Comparison of ENCODE assay signal across 19 cellular contexts in the genomic region with DNA sequence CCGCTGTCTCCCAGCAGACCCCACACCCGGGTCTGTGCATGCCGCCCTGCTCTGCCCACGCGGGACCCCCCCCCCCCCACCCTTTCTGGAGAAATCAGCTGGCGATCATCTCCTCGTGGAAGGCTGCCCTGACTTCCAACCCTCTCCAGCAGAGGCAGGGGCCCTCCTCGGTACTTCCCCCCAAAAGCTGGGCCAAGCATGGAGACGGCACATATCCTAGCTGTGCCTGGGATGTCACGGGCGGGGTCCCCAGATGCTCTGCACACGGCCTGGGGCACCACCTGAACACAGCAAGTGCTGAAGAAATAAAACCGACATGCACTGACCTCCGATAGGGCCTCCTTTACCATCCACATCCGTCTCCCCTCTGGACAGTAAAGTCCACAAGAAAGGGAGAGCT.
A peak's percentile ranks its signal among the peaks of the same experiment; 100 is the strongest.
DNase-seq lines count a peak whose midpoint lies in the region; ATAC-seq, FAIRE-seq and TF ChIP-seq lines count a peak whose summit lies in the region.
"Had no signal": no experiment of that assay in that cellular context is flagged by ENCODE, and none has a peak within 500 bp of the region (broad histone marks: within the 10 kb centered on the region; RNA-seq: fewer than 3 reads in every experiment).

No MANE protein-coding gene starts in this region.

- no peaks in the 10 kb centered on the region for H3F3A ChIP-seq in OCI-LY1 (ENCODE audit: insufficient read depth, low read length)

- no peaks in the 10 kb centered on the region for H3K9me3 ChIP-seq in OCI-LY1 (ENCODE audit: low read length)
- H3K9me3 ChIP-seq in ascending aorta = no peaks in the 10 kb centered on the region
- no peaks in the 10 kb centered on the region for H3K9me3 ChIP-seq in gastrocnemius medialis
- H3K9me3 ChIP-seq: Caco-2 had no signal

- H3K4me1 Mint-ChIP-seq in T-helper 2 cell treated with Interferon-gamma antibody and Interleukin-4, amounts not matched to agents 5 μg/mL and 100 μg/mL, for 36 hours (ENCODE audit: low read depth) = no peaks in the 10 kb centered on the region
- H3K4me1 Mint-ChIP-seq: B cell; CD4-positive, CD25-positive, alpha-beta regulatory T cell had no signal

- H3K4me1 ChIP-seq in OCI-LY1 (ENCODE audit: insufficient read depth, low read length, severe bottlenecking) (peaks cover 78% of the 10 kb centered on the region), ascending aorta (peaks cover 0 to 17% of the 10 kb centered on the region in 2 donors), gastrocnemius medialis (peaks cover 8 to 28% of the 10 kb centered on the region in 2 donors)
- H3K4me1 ChIP-seq: Caco-2 had no signal

- H3K9me2 ChIP-seq in OCI-LY1 (ENCODE audit: low read depth, low read length) = no peaks in the 10 kb centered on the region

- peaks cover 50% of the 10 kb centered on the region for H3K36me3 ChIP-seq in OCI-LY1 (ENCODE audit: insufficient read depth, low read length)
- H3K36me3 ChIP-seq in ascending aorta = no peaks in the 10 kb centered on the region
- no peaks in the 10 kb centered on the region for H3K36me3 ChIP-seq in gastrocnemius medialis

- in situ Hi-C loops in gastrocnemius medialis (cut with MboI; ENCODE audit: low sequenced_read_pairs in 4 of 4) = loop anchor here in 1 of 4 donors (25.0 kb wide), 1 partner anchor 194 kb away; no protein-coding TSS in a partner anchor

- no peaks in the 10 kb centered on the region for H3K9me3 Mint-ChIP-seq in T-helper 2 cell treated with Interferon-gamma antibody and Interleukin-4, amounts not matched to agents 5 μg/mL and 100 μg/mL, for 36 hours
- H3K9me3 Mint-ChIP-seq: CD4-positive, CD25-positive, alpha-beta regulatory T cell had no signal

- no peaks in the 10 kb centered on the region for H3K36me3 Mint-ChIP-seq in T-helper 2 cell treated with Interferon-gamma antibody and Interleukin-4, amounts not matched to agents 5 μg/mL and 100 μg/mL, for 36 hours (ENCODE audit: low read depth)
- H3K36me3 Mint-ChIP-seq: CD4-positive, CD25-positive, alpha-beta regulatory T cell had no signal

- no peak for TF ChIP-seq POLR2A in gastrocnemius medialis (IDR thresholded peaks at IDR 0.05)

- H3K27me3 Mint-ChIP-seq in T-helper 2 cell treated with Interferon-gamma antibody and Interleukin-4, amounts not matched to agents 5 μg/mL and 100 μg/mL, for 36 hours (ENCODE audit: low read depth) = peaks cover 8% of the 10 kb centered on the region

- no peaks in the 10 kb centered on the region for H3K27me3 ChIP-seq in OCI-LY1 (ENCODE audit: insufficient read depth, low read length)
- H3K27me3 ChIP-seq in ascending aorta = no peaks in the 10 kb centered on the region
- H3K27me3 ChIP-seq in gastrocnemius medialis = no peaks in the 10 kb centered on the region

- no peak overlapping the region for H3K4me3 Mint-ChIP-seq in T-helper 2 cell treated with Interferon-gamma antibody and Interleukin-4, amounts not matched to agents 5 μg/mL and 100 μg/mL, for 36 hours
- H3K4me3 Mint-ChIP-seq: B cell; CD4-positive, CD25-positive, alpha-beta regulatory T cell had no signal

- DNase-seq in ascending aorta (ENCODE audit: low spot score in 2 of 2) (peak in 1 of 2 donors; percentile 43), left lobe of liver (ENCODE audit: low spot score) (peak; percentile 45), gastrocnemius medialis (no peak), NOMO-1 treated with DMSO at 0.1 percent for 48 hours (lab: John Stamatoyannopoulos, UW; ENCODE audit: unreplicated experiment) (no peak), GM19239 (ENCODE audit: insufficient read length, low spot score) (no peak)
- no peak for DNase-seq in T-helper 2 cell treated with Interferon-gamma antibody and Interleukin-4, amounts not matched to agents 5 μg/mL and 100 μg/mL, for 36 hours (ENCODE audit: low spot score)
- DNase-seq: CD4-positive, CD25-positive, alpha-beta regulatory T cell; H7; NCI-H2029; NCI-H2171; NCI-H446; NCI-H748 treated with DMSO at 0.1 percent for 48 hours; PC-3 had no signal

- no peak overlapping the region for H3K4me2 ChIP-seq in OCI-LY1 (ENCODE audit: low read length)

- peak; percentile 15 for ATAC-seq in left lobe of liver
- no peak for ATAC-seq in gastrocnemius medialis
- ATAC-seq in GM19452 (IDR thresholded peaks at IDR 0.05; ENCODE audit: unreplicated experiment) = no peak

- no peak overlapping the region for H3K27ac Mint-ChIP-seq in T-helper 2 cell treated with Interferon-gamma antibody and Interleukin-4, amounts not matched to agents 5 μg/mL and 100 μg/mL, for 36 hours
- H3K27ac Mint-ChIP-seq: B cell; CD4-positive, CD25-positive, alpha-beta regulatory T cell had no signal

- no peaks in the 10 kb centered on the region for H4K20me1 ChIP-seq in OCI-LY1 (ENCODE audit: insufficient read depth, low read length)

- H3K79me2 ChIP-seq in OCI-LY1 (ENCODE audit: insufficient read depth, low read length) = peaks cover 41% of the 10 kb centered on the region

- no peak overlapping the region for H2AFZ ChIP-seq in OCI-LY1 (ENCODE audit: low read length)

- TF ChIP-seq CTCF in OCI-LY1 (IDR thresholded peaks at IDR 0.05; ENCODE audit: low read length) (no peak), ascending aorta (IDR thresholded peaks at IDR 0.05) (no peak), gastrocnemius medialis (IDR thresholded peaks at IDR 0.05 in 4 of 5, conservative IDR thresholded peaks at IDR 0.05 in 1 of 5) (no peak)

- intact Hi-C loops in ascending aorta (cut with DNase I) = no loop called here
- intact Hi-C loops in gastrocnemius medialis (cut with DNase I; ENCODE audit: low total_unique reads) = loop anchor here (5.0 kb wide), 1 partner anchor 194 kb away; no protein-coding TSS in a partner anchor

- H3K4me3 ChIP-seq in OCI-LY1 (ENCODE audit: low read depth, low read length, poor library complexity, severe bottlenecking) (no peak overlapping the region), ascending aorta (peak overlapping the region in 1 of 2 donors; percentile 15), gastrocnemius medialis (no peak overlapping the region)

- H3K27ac ChIP-seq in OCI-LY1 (ENCODE audit: low read depth, low read length, poor library complexity, severe bottlenecking) = peak overlapping the region; percentile 2
- H3K27ac ChIP-seq in ascending aorta = peak overlapping the region; percentile 66 to 70
- peak overlapping the region in 3 of 4 donors; percentile 37 to 69 (median 62) for H3K27ac ChIP-seq in gastrocnemius medialis
- H3K27ac ChIP-seq: HL-60, RWPE1 had no signal

- H3K9ac ChIP-seq in OCI-LY1 (ENCODE audit: low read length) = no peak overlapping the region

- no peak for FAIRE-seq in GM19239 (lab: Jason Lieb, UNC)

Comparison
In these comparisons a context has a peak if more than half of its experiments do, and no peak if none do; other contexts are left out.
1. H3K27ac ChIP-seq: peak in every context shown above with its lines; median percentile 68 in ascending aorta; 62 in gastrocnemius medialis; 2 in OCI-LY1.